ENCODE assay signal across 8 cellular contexts in the genomic region with DNA sequence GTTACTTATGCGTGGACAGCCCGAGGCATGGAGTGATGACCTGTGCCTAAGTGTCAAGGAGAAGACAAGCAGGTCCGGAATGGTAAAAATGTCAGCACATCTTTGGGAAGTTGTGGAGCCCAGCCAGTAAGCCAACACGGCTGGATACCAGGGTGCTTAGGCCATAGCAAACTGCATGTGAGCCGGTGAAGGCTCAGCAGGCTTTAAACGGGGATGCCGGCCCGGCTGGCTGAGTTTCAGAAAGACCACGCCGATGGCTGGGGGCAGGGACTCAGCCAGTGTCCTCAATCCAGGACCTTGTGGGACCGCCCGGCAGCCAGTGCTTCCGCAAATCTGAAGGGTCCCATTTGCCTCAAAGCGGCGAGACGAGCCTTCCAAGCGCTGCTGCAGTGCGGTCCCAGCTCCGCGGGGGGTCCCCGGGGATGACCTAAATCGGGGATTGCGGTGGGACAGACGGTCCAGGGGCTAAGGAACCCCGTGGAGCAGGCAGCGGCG. TPM values are rescaled to one million over a fixed set of nuclear protein-coding genes. Genes with fewer than 3 reads are reported as not detected.
A peak's percentile ranks its signal among the peaks of the same experiment; 100 is the strongest.
DNase-seq lines count a peak whose midpoint lies in the region; FAIRE-seq and TF ChIP-seq lines count a peak whose summit lies in the region.

No MANE protein-coding gene starts in this region.

- FAIRE-seq in H54 (lab: Jason Lieb, UNC), result no peak

- H3K79me2 ChIP-seq in osteoblast (ENCODE audit: insufficient read depth, low read length), result peaks cover 32% of the 10 kb centered on the region

- DNase-seq in SJCRH30, result peak; percentile 28 to 29
- no peak for DNase-seq in fibroblast of mammary gland (ENCODE audit: low read depth)
- DNase-seq in osteoblast (ENCODE audit: insufficient read length, low spot score, missing footprints), result no peak
- no peak for DNase-seq in H54 (ENCODE audit: insufficient read length, low spot score)
- no peak for DNase-seq in CD1c-positive myeloid dendritic cell (ENCODE audit: extremely low spot score)
- no peak for DNase-seq in GDM1 (lab: John Stamatoyannopoulos, UW)
- no peak for DNase-seq in NCI-H446 treated with DMSO at 0.1 percent for 48 hours (lab: John Stamatoyannopoulos, UW)

- H3K9me3 ChIP-seq in BLaER1 (no peaks in the 10 kb centered on the region; the same call in 1 of the 2 replicates), SJCRH30 (replicated peaks) (peaks cover 9% of the 10 kb centered on the region), osteoblast (ENCODE audit: low read depth, low read length) (no peaks in the 10 kb centered on the region)

- peak overlapping the region; percentile 100 for H3K4me2 ChIP-seq in BLaER1
- H3K4me2 ChIP-seq in osteoblast (ENCODE audit: insufficient read depth, low read length), result peak overlapping the region; percentile 92

- H3K9ac ChIP-seq in BLaER1, result peak overlapping the region; percentile 83

- H3K4me3 ChIP-seq in BLaER1, result peak overlapping the region; percentile 90
- H3K4me3 ChIP-seq in SJCRH30, result peak overlapping the region; percentile 66
- H3K4me3 ChIP-seq in fibroblast of mammary gland (ENCODE audit: control insufficient read depth, low read depth, low read length), result peak overlapping the region; percentile 52
- H3K4me3 ChIP-seq in osteoblast (ENCODE audit: insufficient read depth, low read length), result peak overlapping the region; percentile 74

- peaks cover 43% of the 10 kb centered on the region for H3K4me1 ChIP-seq in BLaER1
- no peaks in the 10 kb centered on the region; the same call in 1 of the 2 replicates for H3K4me1 ChIP-seq in SJCRH30
- peaks cover 19% of the 10 kb centered on the region for H3K4me1 ChIP-seq in osteoblast (ENCODE audit: insufficient read depth, low read length)

- H3K27ac ChIP-seq in BLaER1 (peak overlapping the region; percentile 71), SJCRH30 (no peak overlapping the region), osteoblast (ENCODE audit: low read depth, low read length) (no peak overlapping the region)

- TF ChIP-seq POLR2A in H54 (IDR thresholded peaks at IDR 0.05; ENCODE audit: low read depth, low read length), result no peak

- H3K27me3 ChIP-seq in BLaER1 (no peaks in the 10 kb centered on the region), SJCRH30 (no peaks in the 10 kb centered on the region), osteoblast (ENCODE audit: insufficient read depth, low read length) (no peaks in the 10 kb centered on the region)

- H4K20me1 ChIP-seq in BLaER1, result peaks cover 33% of the 10 kb centered on the region
- H4K20me1 ChIP-seq in osteoblast (ENCODE audit: insufficient read depth, low read length), result peaks cover 27% of the 10 kb centered on the region

- H2AFZ ChIP-seq in osteoblast (ENCODE audit: low read length), result peak overlapping the region; percentile 98

- H3K36me3 ChIP-seq in BLaER1 (no peaks in the 10 kb centered on the region), SJCRH30 (no peaks in the 10 kb centered on the region), osteoblast (ENCODE audit: insufficient read depth, low read length) (no peaks in the 10 kb centered on the region)

- TF ChIP-seq CTCF in fibroblast of mammary gland (conservative IDR thresholded peaks at IDR 0.05; ENCODE audit: control insufficient read depth, insufficient read depth, low read depth, low read length), result no peak
- TF ChIP-seq CTCF in osteoblast (IDR thresholded peaks at IDR 0.05; ENCODE audit: extremely low read depth, low read depth, low read length), result no peak

RNA-seq across cellular contexts. Expression of a gene that starts 0.9 kb away (rescaled TPM):
- total RNA-seq in SJCRH30 (2014; rRNA removed; shearing (Covaris generic)), result 24.6 and 27.8 TPM in 2 replicates
- total RNA-seq in osteoblast, result 18.5 and 19.7 TPM in 2 replicates

Comparison
In these comparisons a context has a peak if more than half of its experiments do, and no peak if none do; other contexts are left out.
1. DNase-seq: peak in SJCRH30 (2 of 2); none in fibroblast of mammary gland (single experiment), osteoblast (single experiment), H54 (single experiment), CD1c-positive myeloid dendritic cell (single experiment), GDM1 (single experiment) and NCI-H446 treated with DMSO at 0.1 percent for 48 hours (single experiment).
2. Peak in every context shown above with its lines, with median percentiles within 50 percentile points of each other: H3K4me3 ChIP-seq.